ENCODE assay signal across 7 cellular contexts in genomic region chr13:61508936-61509335, GRCh38.
"Had no signal": no experiment of that assay in that cellular context is flagged by ENCODE, and none has a peak within 500 bp of the region (broad histone marks: within the 10 kb centered on the region; RNA-seq: fewer than 3 reads in every experiment).

No MANE protein-coding gene starts in this region.

- H3K36me3 Mint-ChIP-seq: IgD-negative memory B cell had no signal

- H2AFZ ChIP-seq: GM23248 had no signal

- H3K27ac ChIP-seq: GM23248, HL-60 had no signal

- DNase-seq: GM23248, H9, HCEC 1CT, KBM-7 had no signal

- H3K4me1 Mint-ChIP-seq: H9, IgD-negative memory B cell had no signal

- H3K27ac Mint-ChIP-seq: H9, IgD-negative memory B cell had no signal

- H3K9ac ChIP-seq: GM23248 had no signal

- H3K4me3 Mint-ChIP-seq: H9, IgD-negative memory B cell had no signal

- ATAC-seq: HepG2 had no signal

- H3K4me3 ChIP-seq: GM23248 had no signal

- H3K27me3 Mint-ChIP-seq: IgD-negative memory B cell had no signal
